In the genomic region with DNA sequence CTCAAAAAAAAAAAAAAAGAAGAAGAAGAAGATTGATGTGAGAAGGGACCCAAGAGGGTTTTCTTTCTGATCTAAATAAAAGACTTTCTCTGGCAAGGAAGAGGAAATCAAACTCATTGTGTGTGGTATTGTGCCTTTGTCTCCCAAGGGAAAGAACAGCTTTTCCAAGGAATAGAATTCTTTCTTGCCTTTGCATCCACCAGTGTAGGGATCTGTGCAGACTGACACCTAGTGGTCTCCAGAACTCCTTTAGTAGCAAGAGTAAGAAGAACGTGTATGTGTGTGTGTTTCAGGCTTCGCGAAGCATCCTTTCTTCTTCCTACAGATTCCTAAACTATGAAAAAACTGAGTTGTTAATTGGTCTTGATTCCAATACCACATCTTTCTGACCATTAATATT, we compare ENCODE assay signal across 8 cellular contexts. TPM values are rescaled to one million over a fixed set of nuclear protein-coding genes. Genes with fewer than 3 reads are reported as not detected.
A peak's percentile ranks its signal among the peaks of the same experiment; 100 is the strongest.
DNase-seq lines count a peak whose midpoint lies in the region; ATAC-seq, FAIRE-seq and TF ChIP-seq lines count a peak whose summit lies in the region.

No MANE protein-coding gene starts in this region.

- no peak overlapping the region for H3K4me2 ChIP-seq in H9 (ENCODE audit: insufficient read depth, insufficient read length, low read length)

- no peak overlapping the region for H2BK120ac ChIP-seq in H9 (ENCODE audit: low read depth, low read length, poor library complexity, severe bottlenecking)

- TF ChIP-seq CTCF in AG04449 (IDR thresholded peaks at IDR 0.05; ENCODE audit: insufficient read depth, low read length, missing control alignments) = peak; percentile 69
- peak; percentile 72 for TF ChIP-seq CTCF in H9 (conservative IDR thresholded peaks at IDR 0.05)
- peak; percentile 79 for TF ChIP-seq CTCF in astrocyte of the cerebellum (IDR thresholded peaks at IDR 0.05; ENCODE audit: low read depth, low read length, missing control alignments)
- TF ChIP-seq CTCF in kidney (IDR thresholded peaks at IDR 0.05; ENCODE audit: borderline replicate concordance, extremely low read depth, insufficient read depth) = peak; percentile 49

- no peak overlapping the region for H4K5ac ChIP-seq in H9 (ENCODE audit: insufficient read length, low read depth, low read length)

- intact Hi-C loops in kidney (cut with DNase I) = no loop called here

- peaks cover 5 to 9% of the 10 kb centered on the region in 2 experiments; a peak in 3 of 4 replicates for H3K4me1 Mint-ChIP-seq in H9

- no peak overlapping the region for H2BK15ac ChIP-seq in H9 (ENCODE audit: low read depth, low read length)

- no peak overlapping the region for H3K23ac ChIP-seq in H9 (ENCODE audit: insufficient read length, low read depth, low read length)

- no peak overlapping the region for H3K4me3 Mint-ChIP-seq in H9

- DNase-seq in AG04449 (ENCODE audit: low read depth, low spot score) = no peak
- peak; percentile 36 for DNase-seq in H9
- DNase-seq in astrocyte of the cerebellum (ENCODE audit: low read depth) = peak; percentile 29
- DNase-seq in kidney = no peak
- no peak for DNase-seq in MV-4-11 (lab: John Stamatoyannopoulos, UW)
- DNase-seq in GM12891 (ENCODE audit: insufficient read length, low spot score) = no peak
- DNase-seq in NCI-H345 treated with DMSO at 0.1 percent for 48 hours (lab: John Stamatoyannopoulos, UW; ENCODE audit: unreplicated experiment) = no peak

- no peak overlapping the region for H3K4ac ChIP-seq in H9 (ENCODE audit: low read depth, low read length)

- H3K14ac ChIP-seq in H9 (ENCODE audit: insufficient read depth, low read length) = no peak overlapping the region

- no peak overlapping the region for H3K4me3 ChIP-seq in AG04449 (ENCODE audit: low read depth, low read length)
- H3K4me3 ChIP-seq in astrocyte of the cerebellum (ENCODE audit: low read depth, low read length) = no peak overlapping the region
- H3K4me3 ChIP-seq in kidney (ENCODE audit: low read length in 2 of 2) = no peak overlapping the region

- H3T11ph ChIP-seq in H9 (ENCODE audit: low read length) = no peak overlapping the region

- H2BK12ac ChIP-seq in H9 (ENCODE audit: insufficient read length, low read depth, low read length) = no peak overlapping the region

- H3K27me3 ChIP-seq in H9 (ENCODE audit: insufficient read depth, low read length) = no peaks in the 10 kb centered on the region

- WGBS in H9 (ENCODE audit: extremely low coverage, insufficient read length, low lambda C conversion rate) = no CpG with 5 or more reads among the region's 3 CpGs

- H3K79me1 ChIP-seq in H9 (ENCODE audit: insufficient read depth, low read depth, low read length, poor library complexity, severe bottlenecking) = no peaks in the 10 kb centered on the region

- H3K27ac ChIP-seq in H9 (ENCODE audit: insufficient read length, low read depth, low read length) (no peak overlapping the region), kidney (ENCODE audit: low read depth in 2 of 2, low read length in 2 of 2) (no peak overlapping the region)

- H3K36me3 ChIP-seq in kidney (ENCODE audit: control insufficient read depth in 1 of 2, insufficient read depth in 2 of 2, low read length in 2 of 2) = no peaks in the 10 kb centered on the region

- no peak overlapping the region for H4K91ac ChIP-seq in H9 (ENCODE audit: insufficient read length, low read depth, low read length)

- H3K27me3 Mint-ChIP-seq in H9 (ENCODE audit: low read depth) = peaks cover 2% of the 10 kb centered on the region

- ATAC-seq in GM21423 (IDR thresholded peaks at IDR 0.05; ENCODE audit: unreplicated experiment) = no peak

- H2AFZ ChIP-seq in H9 (ENCODE audit: low read length) = no peak overlapping the region

- in situ Hi-C loops in astrocyte of the cerebellum (cut with HindIII; ENCODE audit: low sequenced_read_pairs) = no loop called here

- H3K56ac ChIP-seq in H9 (ENCODE audit: insufficient read length, low read depth, low read length) = no peak overlapping the region

- no peaks in the 10 kb centered on the region for H3K79me2 ChIP-seq in H9 (ENCODE audit: insufficient read depth, low read length)

- H2BK5ac ChIP-seq in H9 (ENCODE audit: insufficient read length, low read length) = no peak overlapping the region

- H3K9ac ChIP-seq in H9 (ENCODE audit: extremely low read depth, insufficient read length, low read length) (no peak overlapping the region), kidney (ENCODE audit: low read length in 2 of 2) (no peak overlapping the region)

- POLR2A ChIA-PET in AG04449 (lab: Yijun Ruan, JAX) = no interaction called here

- no peaks in the 10 kb centered on the region for H3K4me1 ChIP-seq in H9 (ENCODE audit: insufficient read depth, low read length)
- no peaks in the 10 kb centered on the region for H3K4me1 ChIP-seq in kidney (ENCODE audit: control insufficient read depth in 1 of 2, insufficient read depth in 1 of 2, low read depth in 1 of 2, low read length in 2 of 2)

- CTCF ChIA-PET in AG04449 (lab: Yijun Ruan, JAX) = interaction anchor here (0.5 to 1.9 kb wide), 15 partner anchors 8 to 451 kb away, joined by 3 to 13 read pairs (median 4); no protein-coding TSS in a partner anchor

- H3K23me2 ChIP-seq in H9 (ENCODE audit: insufficient read length, low read depth, low read length, poor library complexity, severe bottlenecking) = no peaks in the 10 kb centered on the region

- peak; percentile 58 for FAIRE-seq in kidney (lab: Jason Lieb, UNC)
- FAIRE-seq in GM12891 (lab: Jason Lieb, UNC) = no peak

- H4K8ac ChIP-seq in H9 (replicated peaks; ENCODE audit: insufficient read length, low read depth, low read length) = no peak overlapping the region

- H3K36me3 Mint-ChIP-seq in H9 (ENCODE audit: insufficient read depth in 1 of 3, low read depth in 3 of 3) = peaks cover 10 to 27% (median 15%) of the 10 kb centered on the region in 3 experiments

- H3K18ac ChIP-seq in H9 (ENCODE audit: insufficient read length, low read depth, low read length) = no peak overlapping the region

- peaks cover 22 to 26% of the 10 kb centered on the region in 2 experiments for H3K9me3 Mint-ChIP-seq in H9

- H2BK20ac ChIP-seq in H9 (ENCODE audit: low read depth, low read length, poor library complexity, severe bottlenecking) = no peak overlapping the region

- no peak overlapping the region for H3K27ac Mint-ChIP-seq in H9

- no peak for TF ChIP-seq POLR2A in GM12891 (IDR thresholded peaks at IDR 0.05; ENCODE audit: low read depth, low read length)

- no peaks in the 10 kb centered on the region for H4K20me1 ChIP-seq in H9 (ENCODE audit: control insufficient read depth, insufficient read depth, insufficient read length)

- H3K9me3 ChIP-seq in H9 (ENCODE audit: control insufficient read depth, low read depth, low read length) (no peaks in the 10 kb centered on the region), kidney (ENCODE audit: control insufficient read depth in 1 of 2, low read length in 2 of 2) (no peaks in the 10 kb centered on the region)

- H2AK5ac ChIP-seq in H9 (ENCODE audit: insufficient read length, low read length) = no peak overlapping the region

TF ChIP-seq in GM12891, 5 proteins besides CTCF, POLR2A, EP300 and RAD21:
- TF ChIP-seq POU2F2 (IDR thresholded peaks at IDR 0.05; ENCODE audit: low read depth, low read length) (no peak), POLR2AphosphoS5 (IDR thresholded peaks at IDR 0.05; ENCODE audit: low read depth, low read length) (no peak), PAX5 (IDR thresholded peaks at IDR 0.05; ENCODE audit: insufficient read depth, low read length, severe bottlenecking) (no peak), SPI1 (IDR thresholded peaks at IDR 0.05; ENCODE audit: low read depth, low read length) (no peak), TAF1 (IDR thresholded peaks at IDR 0.05; ENCODE audit: low read depth, low read length) (no peak)

RNA-seq across cellular contexts. Expression of a gene that starts 33.5 kb away (rescaled TPM):
- total RNA-seq in H9 (2021) = 27.0 and 27.6 TPM in 2 replicates
- total RNA-seq in kidney = 154 TPM
- polyA plus RNA-seq in kidney (ENCODE audit: insufficient read depth, low read depth, low replicate concordance) = 47.2 TPM
- 3.7 TPM for polyA plus RNA-seq in GM12891 (2012; ENCODE audit: low read depth, missing spikeins)

Comparison
In these comparisons a context has a peak if more than half of its experiments do, and no peak if none do; other contexts are left out.
1. DNase-seq: peak in H9 (single experiment) and astrocyte of the cerebellum (single experiment); none in AG04449 (single experiment), kidney (single experiment), MV-4-11 (single experiment), GM12891 (single experiment) and NCI-H345 treated with DMSO at 0.1 percent for 48 hours (single experiment).
2. Peak in every context shown above with its lines, with median percentiles within 50 percentile points of each other: CTCF ChIP-seq.